In genomic region chr10:13636776-13637175, GRCh38 we compare ENCODE assay signal across 29 cellular contexts.
"Had no signal": no experiment of that assay in that cellular context is flagged by ENCODE, and none has a peak within 500 bp of the region (broad histone marks: within the 10 kb centered on the region; RNA-seq: fewer than 3 reads in every experiment).

No MANE protein-coding gene starts in this region.

- H3K27ac ChIP-seq: adrenal gland, SJCRH30, SK-N-MC had no signal

- H3K4me1 ChIP-seq: adrenal gland, SJCRH30 had no signal

- ATAC-seq: activated naive CD4-positive, alpha-beta T cell treated with anti-CD3 and anti-CD28 coated beads, Interleukin-2, amount 50 U/mL, for 72 hours; activated T-cell treated with anti-CD3 and anti-CD28 coated beads, Interleukin-2, amount 50 U/mL, for 4 hours; Panc1 had no signal

- H3K9me3 ChIP-seq: adrenal gland, SJCRH30 had no signal

- H3K4me3 ChIP-seq: adrenal gland, SJCRH30, SK-N-MC had no signal

- DNase-seq: activated B cell treated with CpG ODN at 0.5 μM for 24 hours; activated CD4-positive, alpha-beta memory T cell treated with anti-CD3 and anti-CD28 coated beads for 36 hours; activated CD4-positive, alpha-beta T cell treated with anti-CD3 and anti-CD28 coated beads for 4 hours; activated CD4-positive, alpha-beta T cell treated with anti-CD3 and anti-CD28 coated beads, Interleukin-2, amount 50 U/mL, for 1 hour; activated CD4-positive, CD25-positive, alpha-beta regulatory T cell treated with anti-CD3 and anti-CD28 coated beads, Interleukin-2, amount 50 U/mL, for 72 hours; activated CD8-positive, alpha-beta memory T cell treated with anti-CD3 and anti-CD28 coated beads, Interleukin-2, amount 50 U/mL, for 4 hours; activated gamma-delta T cell treated with Interleukin-2 at 50 U/mL for 16 hours; activated naive CD4-positive, alpha-beta T cell treated with anti-CD3 and anti-CD28 coated beads for 36 hours; activated T-cell treated with anti-CD3 and anti-CD28 coated beads for 4 hours; activated T-cell treated with anti-CD3 and anti-CD28 coated beads, Interleukin-2, amount 50 U/mL, for 4 hours; adrenal gland; brain microvascular endothelial cell; Karpas-422; KBM-7; NCI-H1048; NCI-H1105 treated with DMSO at 0.1 percent for 48 hours; NCI-H1436; NCI-H1694; NCI-H2029; NCI-H345; NCI-H510A; NCI-H526; NCI-H748 treated with DMSO at 0.1 percent for 48 hours; OCI-M1; SHP77; SJCRH30 had no signal
